Comparison of ENCODE assay signal across 10 cellular contexts in genomic region chr7:149716007-149716931, GRCh38. TPM values are rescaled to one million over a fixed set of nuclear protein-coding genes. Genes with fewer than 3 reads are reported as not detected.
A peak's percentile ranks its signal among the peaks of the same experiment; 100 is the strongest.
DNase-seq lines count a peak whose midpoint lies in the region; ATAC-seq, FAIRE-seq and TF ChIP-seq lines count a peak whose summit lies in the region.
"Had no signal": no experiment of that assay in that cellular context is flagged by ENCODE, and none has a peak within 500 bp of the region (broad histone marks: within the 10 kb centered on the region; RNA-seq: fewer than 3 reads in every experiment).

No MANE protein-coding gene starts in this region.

- H3K27ac ChIP-seq in CD4-positive, alpha-beta T cell (ENCODE audit: low read depth, low read length), result no peak overlapping the region
- H3K27ac ChIP-seq in coronary artery (no peak overlapping the region), neural cell (ENCODE audit: low read length) (no peak overlapping the region)

- peak overlapping the region; percentile 75 for H3K4me3 ChIP-seq in coronary artery
- peak overlapping the region; percentile 79 for H3K4me3 ChIP-seq in neural cell (ENCODE audit: low read length)

- H3F3A ChIP-seq in neural cell (ENCODE audit: insufficient read depth, low read length, poor library complexity, severe bottlenecking), result no peaks in the 10 kb centered on the region

- peak overlapping the region; percentile 79 for H3K27ac Mint-ChIP-seq in CD4-positive, alpha-beta T cell

- no peak for TF ChIP-seq EP300 in neural cell (conservative IDR thresholded peaks at IDR 0.05; ENCODE audit: poor library complexity, severe bottlenecking)

- TF ChIP-seq POLR2A in GM12891 (IDR thresholded peaks at IDR 0.05; ENCODE audit: low read depth, low read length), result no peak

- CTCF ChIA-PET in CD4-positive, alpha-beta T cell (lab: Charles Lee), result no interaction called here

- POLR2A ChIA-PET in CD4-positive, alpha-beta T cell (lab: Charles Lee), result interaction anchor here (2.0 kb wide), 1 partner anchor 92 kb away, joined by 10 read pairs; no protein-coding TSS in a partner anchor

- no peaks in the 10 kb centered on the region for H3K9me2 ChIP-seq in neural cell (ENCODE audit: insufficient read depth, low read length)

- peak overlapping the region; percentile 86 for H3K4me3 Mint-ChIP-seq in CD4-positive, alpha-beta T cell

- H2AFZ ChIP-seq in neural cell (ENCODE audit: low read depth, low read length), result no peak overlapping the region

- peak; percentile 27 for TF ChIP-seq RAD21 in neural cell (conservative IDR thresholded peaks at IDR 0.05)

- no peak for ATAC-seq in CD4-positive, alpha-beta T cell (ENCODE audit: poor library complexity)
- no peak for ATAC-seq in HG02981 (IDR thresholded peaks at IDR 0.05; ENCODE audit: unreplicated experiment)

- peak overlapping the region; percentile 94 for H3K4me2 ChIP-seq in neural cell (ENCODE audit: low read length)

- H3K9me3 Mint-ChIP-seq in CD4-positive, alpha-beta T cell, result peaks cover 6% of the 10 kb centered on the region

- no peak overlapping the region for H3K9ac ChIP-seq in neural cell (ENCODE audit: low read length)

- intact Hi-C loops in CD4-positive, alpha-beta T cell (cut with DNase I, micrococcal nuclease), result loop anchor here (5.0 to 10.0 kb wide), 9 partner anchors 56 to 1511 kb away; partner anchors contain the start of genes ABCF2 (in 1 of the 2), ATP6V0E2 (in 1 of the 2), CDK5 (in 1 of the 2) and REPIN1 (in 1 of the 2)

- peaks cover 23% of the 10 kb centered on the region for H3K36me3 Mint-ChIP-seq in CD4-positive, alpha-beta T cell (ENCODE audit: low read depth)

- peaks cover 21% of the 10 kb centered on the region for H3K4me1 Mint-ChIP-seq in CD4-positive, alpha-beta T cell (ENCODE audit: low read depth)

- no peak for DNase-seq in CD4-positive, alpha-beta T cell
- DNase-seq in M059J (ENCODE audit: low read depth), result peak; percentile 16
- DNase-seq in coronary artery (ENCODE audit: low spot score), result peak; percentile 73
- no peak for DNase-seq in effector CD4-positive, alpha-beta T cell
- no peak for DNase-seq in GM12891 (ENCODE audit: insufficient read length, low spot score)
- no peak for DNase-seq in activated gamma-delta T cell (lab: John Stamatoyannopoulos, UW)
- DNase-seq: NCI-H1930, nucleus accumbens had no signal

- H3K9me3 ChIP-seq in CD4-positive, alpha-beta T cell (ENCODE audit: control insufficient read depth, low read length), result peaks cover 7% of the 10 kb centered on the region
- H3K9me3 ChIP-seq in neural cell (ENCODE audit: low read length), result no peaks in the 10 kb centered on the region

- no peaks in the 10 kb centered on the region for H3K27me3 Mint-ChIP-seq in CD4-positive, alpha-beta T cell

- H3K27me3 ChIP-seq in CD4-positive, alpha-beta T cell (ENCODE audit: control insufficient read depth, insufficient read depth, low read length), result no peaks in the 10 kb centered on the region
- H3K27me3 ChIP-seq in neural cell (ENCODE audit: insufficient read depth, low read depth, low read length), result no peaks in the 10 kb centered on the region

- no peaks in the 10 kb centered on the region for H3K36me3 ChIP-seq in neural cell (ENCODE audit: insufficient read depth, low read length)

- no peak for FAIRE-seq in GM12891 (lab: Jason Lieb, UNC)

- no peak for TF ChIP-seq CTCF in CD4-positive, alpha-beta T cell (IDR thresholded peaks at IDR 0.05)
- TF ChIP-seq CTCF in coronary artery (IDR thresholded peaks at IDR 0.05), result no peak
- peak; percentile 39 for TF ChIP-seq CTCF in neural cell (IDR thresholded peaks at IDR 0.05; ENCODE audit: poor library complexity, severe bottlenecking)

- H4K20me1 ChIP-seq in neural cell (ENCODE audit: insufficient read depth), result no peaks in the 10 kb centered on the region

- H3K79me2 ChIP-seq in neural cell (replicated peaks; ENCODE audit: insufficient read depth, low read length), result peaks cover 8% of the 10 kb centered on the region

TF ChIP-seq in neural cell, 6 proteins besides CTCF, POLR2A, EP300 and RAD21:
- TF ChIP-seq POLR2AphosphoS5 (IDR thresholded peaks at IDR 0.05) (no peak), MXI1 (conservative IDR thresholded peaks at IDR 0.05; ENCODE audit: poor library complexity, severe bottlenecking) (no peak), SMC3 (conservative IDR thresholded peaks at IDR 0.05; ENCODE audit: poor library complexity) (no peak), TAF1 (IDR thresholded peaks at IDR 0.05; ENCODE audit: low read depth) (no peak), EZH2 (IDR thresholded peaks at IDR 0.05; ENCODE audit: borderline replicate concordance, insufficient read depth, low read length, poor library complexity, severe bottlenecking) (no peak), REST (IDR thresholded peaks at IDR 0.05; ENCODE audit: borderline replicate concordance) (no peak)

TF ChIP-seq in GM12891, 5 proteins besides CTCF, POLR2A, EP300 and RAD21:
- TF ChIP-seq TAF1 (IDR thresholded peaks at IDR 0.05; ENCODE audit: low read depth, low read length) (no peak), PAX5 (IDR thresholded peaks at IDR 0.05; ENCODE audit: insufficient read depth, low read length, severe bottlenecking) (no peak), POLR2AphosphoS5 (IDR thresholded peaks at IDR 0.05; ENCODE audit: low read depth, low read length) (no peak), POU2F2 (IDR thresholded peaks at IDR 0.05; ENCODE audit: low read depth, low read length) (no peak)

RNA-seq across cellular contexts. Expression of gene ZNF467, which starts 57.1 kb away (rescaled TPM):
- 1 to 10 TPM; 4.1 to 4.3 TPM for total RNA-seq in CD4-positive, alpha-beta T cell
- 0.96 TPM in 1 of 2 replicates, not detected in the other for total RNA-seq in M059J (2014; rRNA removed; shearing (Covaris generic))
- 11.9 and 12.8 TPM in 2 replicates for polyA plus RNA-seq in neural cell
- 12.2 and 14.9 TPM in 2 replicates for polyA minus RNA-seq in neural cell
- 0.26 TPM for polyA plus RNA-seq in GM12891 (2012; ENCODE audit: low read depth, missing spikeins)

Comparison
In these comparisons a context has a peak if more than half of its experiments do, and no peak if none do; other contexts are left out.
1. DNase-seq: peak in M059J (single experiment) and coronary artery (single experiment); none in CD4-positive, alpha-beta T cell (0 of 10), effector CD4-positive, alpha-beta T cell (single experiment), GM12891 (single experiment) and activated gamma-delta T cell (single experiment).